In genomic region chr1:153742411-153743142, GRCh38 we compare ENCODE assay signal across 8 cellular contexts. TPM values are rescaled to one million over a fixed set of nuclear protein-coding genes. Genes with fewer than 3 reads are reported as not detected.
A peak's percentile ranks its signal among the peaks of the same experiment; 100 is the strongest.
DNase-seq lines count a peak whose midpoint lies in the region; ATAC-seq and TF ChIP-seq lines count a peak whose summit lies in the region.

No MANE protein-coding gene starts in this region.

- DNase-seq in HuH-7 (ENCODE audit: low spot score) (peak; percentile 28), aorta (no peak), osteocyte (ENCODE audit: extremely low spot score, unreplicated experiment) (no peak), NCI-H69 (lab: John Stamatoyannopoulos, UW) (no peak), AG08396 (ENCODE audit: low spot score) (no peak)

- intact Hi-C loops in aorta (cut with DNase I): no loop called here

- no peaks in the 10 kb centered on the region for H3K27me3 Mint-ChIP-seq in osteocyte (ENCODE audit: unreplicated experiment)

- ATAC-seq in GM19035 (IDR thresholded peaks at IDR 0.05; ENCODE audit: unreplicated experiment) (peak; percentile 62), esophagus mucosa (peak; percentile 52), aorta (ENCODE audit: low FRiP score) (peak; percentile 81)

- H3K9me3 Mint-ChIP-seq in osteocyte (ENCODE audit: unreplicated experiment): no peaks in the 10 kb centered on the region

- no peaks in the 10 kb centered on the region for H3K9me3 ChIP-seq in aorta (ENCODE audit: control insufficient read depth, low read length)

- H3K4me1 Mint-ChIP-seq in osteocyte (ENCODE audit: unreplicated experiment): no peaks in the 10 kb centered on the region

- H3K27me3 ChIP-seq in aorta (ENCODE audit: control insufficient read depth in 1 of 2, insufficient read depth in 2 of 2, low read length in 1 of 2): no peaks in the 10 kb centered on the region

- H3K27ac Mint-ChIP-seq in osteocyte (ENCODE audit: unreplicated experiment): no peak overlapping the region

- peaks cover 33% of the 10 kb centered on the region for H3K36me3 Mint-ChIP-seq in osteocyte (ENCODE audit: unreplicated experiment)

- TF ChIP-seq CTCF in 22Rv1 (IDR thresholded peaks at IDR 0.05) (no peak), osteocyte (IDR thresholded peaks at IDR 0.05) (no peak)

- H3K4me3 ChIP-seq in aorta (ENCODE audit: low read length in 2 of 2): no peak overlapping the region

- peaks cover 0 to 16% of the 10 kb centered on the region in 2 donors for H3K4me1 ChIP-seq in aorta (ENCODE audit: control insufficient read depth in 1 of 2, insufficient read depth in 2 of 2, low read length in 2 of 2)

- H3K27ac ChIP-seq in 22Rv1: peak overlapping the region; percentile 77
- H3K27ac ChIP-seq in aorta (ENCODE audit: low read depth in 1 of 2, low read length in 2 of 2): peak overlapping the region; percentile 92 to 99

- H3K4me3 Mint-ChIP-seq in osteocyte (ENCODE audit: unreplicated experiment): no peak overlapping the region

- peaks cover 2 to 5% of the 10 kb centered on the region in 2 donors for H3K36me3 ChIP-seq in aorta (ENCODE audit: control insufficient read depth in 1 of 2, insufficient read depth in 2 of 2, low read length in 1 of 2)

- 8 to 16% methylated on average over 5 of the region's 5 CpGs for whole genome bisulfite sequencing in aorta, 2 donors

RNA-seq across cellular contexts. Expression of gene INTS3, which starts 14.7 kb away (rescaled TPM):
- total RNA-seq in esophagus mucosa (22.5 TPM), aorta (10 to 100 TPM; 52.2 to 76.7 TPM), osteocyte (62.7 and 65.9 TPM in 2 replicates)
- 100 to 1,000 TPM in 1 of 2 donors, 10 to 100 TPM in 1; 10.9 to 101 TPM for polyA plus RNA-seq in aorta

RNA-seq across cellular contexts. Expression of gene SLC27A3, which starts 32.6 kb away (rescaled TPM):
- 16.1 TPM for total RNA-seq in esophagus mucosa
- 10 to 100 TPM; 52.4 to 54.5 TPM for total RNA-seq in aorta
- 100 to 1,000 TPM in 1 of 2 donors, 10 to 100 TPM in 1; 26.3 to 166 TPM for polyA plus RNA-seq in aorta
- total RNA-seq in osteocyte: 9.9 and 11.9 TPM in 2 replicates
